9 cellular contexts compared by ENCODE assay signal in the genomic region with DNA sequence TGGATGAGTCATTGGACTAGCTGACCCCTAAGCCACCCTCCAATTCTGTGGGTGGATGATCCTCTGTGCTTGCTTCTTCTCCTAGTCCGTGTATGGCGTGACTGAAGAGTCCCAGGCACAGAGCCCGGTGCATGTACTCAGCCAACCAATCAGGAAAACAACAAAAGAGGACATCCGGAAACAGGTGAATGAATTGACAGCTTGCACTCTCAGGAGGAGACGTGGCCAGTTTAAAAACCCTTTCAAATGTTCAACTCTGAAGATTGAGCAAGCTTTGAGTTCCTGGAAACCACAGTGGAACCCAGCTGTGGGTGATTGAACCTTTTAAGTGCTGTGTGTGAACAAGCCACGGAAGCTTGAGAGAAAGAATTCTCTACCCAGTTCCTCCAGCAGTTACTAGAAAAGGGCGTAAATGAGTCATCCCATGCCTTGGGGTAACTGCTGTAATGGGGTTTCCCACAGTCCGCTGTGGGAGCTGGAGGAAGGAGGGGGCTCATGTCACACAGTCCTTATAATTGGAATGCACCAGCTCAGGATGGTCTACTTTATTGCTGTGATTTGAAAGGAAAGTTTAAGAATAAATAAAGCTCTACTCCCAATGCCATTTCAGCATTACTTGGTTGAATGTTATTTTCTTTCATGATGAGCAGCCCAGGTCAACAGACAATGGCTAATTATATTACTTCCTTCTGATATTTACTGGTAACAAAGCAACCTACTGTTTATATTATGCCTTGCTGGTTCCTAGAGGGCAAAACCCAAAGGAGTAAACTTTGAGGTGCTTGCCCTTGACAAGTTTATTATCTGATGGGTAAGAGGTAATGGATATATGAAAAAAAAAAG.
A peak's percentile ranks its signal among the peaks of the same experiment; 100 is the strongest.
DNase-seq lines count a peak whose midpoint lies in the region; ATAC-seq and TF ChIP-seq lines count a peak whose summit lies in the region.
"Had no signal": no experiment of that assay in that cellular context is flagged by ENCODE, and none has a peak within 500 bp of the region (broad histone marks: within the 10 kb centered on the region; RNA-seq: fewer than 3 reads in every experiment).

No MANE protein-coding gene starts in this region.

- no peaks in the 10 kb centered on the region for H3K27me3 ChIP-seq in KMS-11 (ENCODE audit: insufficient read depth, low read depth)
- peaks cover 19% of the 10 kb centered on the region for H3K27me3 ChIP-seq in fibroblast of lung (ENCODE audit: control insufficient read depth, insufficient read depth, low read length)

- H3K4me1 ChIP-seq in ES-I3 (ENCODE audit: insufficient read depth, low read length) = peaks cover 28% of the 10 kb centered on the region
- H3K4me1 ChIP-seq in KMS-11 (ENCODE audit: low read depth, poor library complexity, severe bottlenecking) = peaks cover 85% of the 10 kb centered on the region
- H3K4me1 ChIP-seq in fibroblast of lung (ENCODE audit: control insufficient read depth, extremely low read depth, insufficient read depth, low read length) = no peaks in the 10 kb centered on the region

- H3K79me2 ChIP-seq in KMS-11 (ENCODE audit: insufficient read depth, low read depth) (peaks cover 8% of the 10 kb centered on the region; the same call in 1 of the 2 replicates), fibroblast of lung (ENCODE audit: control insufficient read depth, insufficient read depth, low read length) (no peaks in the 10 kb centered on the region)

- H3K9me3 ChIP-seq in ES-I3 (ENCODE audit: control insufficient read depth, insufficient read depth, low read length) = no peaks in the 10 kb centered on the region
- no peaks in the 10 kb centered on the region for H3K9me3 ChIP-seq in fibroblast of lung (ENCODE audit: control insufficient read depth, insufficient read depth, low read depth, low read length)

- TF ChIP-seq CTCF in KMS-11 (conservative IDR thresholded peaks at IDR 0.05; ENCODE audit: low read depth, low read length) (no peak), fibroblast of lung (conservative IDR thresholded peaks at IDR 0.05 in 1 of 2, IDR thresholded peaks at IDR 0.05 in 1 of 2; ENCODE audit: low read depth in 1 of 2, low read length in 2 of 2) (no peak)
- TF ChIP-seq CTCF in activated CD8-positive, alpha-beta T cell treated with anti-CD3 and anti-CD28 coated beads for 36 hours (IDR thresholded peaks at IDR 0.05) = no peak

- H3K4me2 ChIP-seq in KMS-11 (peak overlapping the region; percentile 97), fibroblast of lung (ENCODE audit: extremely low read depth, insufficient read depth, low read length) (no peak overlapping the region)

- DNase-seq in activated CD8-positive, alpha-beta T cell treated with anti-CD3 and anti-CD28 coated beads for 36 hours = peak; percentile 93
- peak; percentile 39 to 88 for DNase-seq in fibroblast of lung (ENCODE audit: low read depth in 2 of 2)
- DNase-seq in stimulated activated CD4-positive, alpha-beta T cell treated with anti-CD3 and anti-CD28 coated beads, Interleukin-12 subunit alpha, Interleukin-12 subunit beta, amount 100 ng/mL, for 4 hours = peak; percentile 20
- DNase-seq in hippocampal formation (lab: John Stamatoyannopoulos, UW) = no peak
- DNase-seq in NCI-H187 (lab: John Stamatoyannopoulos, UW) = no peak

- peak; percentile 79 for ATAC-seq in GM21717 (IDR thresholded peaks at IDR 0.05; ENCODE audit: unreplicated experiment)
- peak; percentile 89 for ATAC-seq in activated CD8-positive, alpha-beta T cell treated with anti-CD3 and anti-CD28 coated beads for 36 hours

- H3K36me3 Mint-ChIP-seq in activated CD8-positive, alpha-beta T cell treated with anti-CD3 and anti-CD28 coated beads for 36 hours (ENCODE audit: low read depth) = no peaks in the 10 kb centered on the region

- H4K20me1 ChIP-seq in KMS-11 (ENCODE audit: insufficient read depth) (no peaks in the 10 kb centered on the region), fibroblast of lung (ENCODE audit: control insufficient read depth, extremely low read depth, insufficient read depth, low read length) (no peaks in the 10 kb centered on the region)

- peaks cover 39% of the 10 kb centered on the region for H3K4me1 Mint-ChIP-seq in activated CD8-positive, alpha-beta T cell treated with anti-CD3 and anti-CD28 coated beads for 36 hours (ENCODE audit: low read depth)

- peaks cover 19% of the 10 kb centered on the region for H3K27me3 Mint-ChIP-seq in activated CD8-positive, alpha-beta T cell treated with anti-CD3 and anti-CD28 coated beads for 36 hours

- no peak overlapping the region for H2AFZ ChIP-seq in KMS-11 (ENCODE audit: low read depth)
- no peak overlapping the region for H2AFZ ChIP-seq in fibroblast of lung (ENCODE audit: low read length)

- H3K27ac Mint-ChIP-seq in activated CD8-positive, alpha-beta T cell treated with anti-CD3 and anti-CD28 coated beads for 36 hours = peak overlapping the region; percentile 84

- H3K4me3 ChIP-seq in KMS-11 (IDR thresholded peaks at IDR 0.05; ENCODE audit: insufficient read depth, low read depth, low read length) (no peak overlapping the region), fibroblast of lung (replicated peaks in 1 of 4; ENCODE audit: control extremely low read depth in 1 of 4, insufficient read depth in 1 of 4, low read depth in 3 of 4, low read length in 4 of 4) (no peak overlapping the region)

- peak overlapping the region; percentile 100 for H3K27ac ChIP-seq in KMS-11
- no peak overlapping the region for H3K27ac ChIP-seq in fibroblast of lung (ENCODE audit: insufficient read depth, low read length)
- H3K27ac ChIP-seq: VCaP had no signal

- H3K36me3 ChIP-seq in ES-I3 (ENCODE audit: insufficient read depth, low read length) = no peaks in the 10 kb centered on the region
- no peaks in the 10 kb centered on the region for H3K36me3 ChIP-seq in KMS-11 (ENCODE audit: insufficient read depth)
- no peaks in the 10 kb centered on the region for H3K36me3 ChIP-seq in fibroblast of lung (ENCODE audit: control insufficient read depth, insufficient read depth, low read length)

- intact Hi-C loops in activated CD8-positive, alpha-beta T cell treated with anti-CD3 and anti-CD28 coated beads for 36 hours (cut with micrococcal nuclease) = loop anchor here (5.0 kb wide), 1 partner anchor 35 kb away; no protein-coding TSS in a partner anchor

- H3K9ac ChIP-seq in ES-I3 (ENCODE audit: low read depth, low read length) = peak overlapping the region; percentile 16; the same call in 1 of the 2 replicates
- H3K9ac ChIP-seq in KMS-11 = peak overlapping the region; percentile 96
- H3K9ac ChIP-seq in fibroblast of lung (ENCODE audit: insufficient read depth, low read length) = no peak overlapping the region

- H3K4me3 Mint-ChIP-seq in activated CD8-positive, alpha-beta T cell treated with anti-CD3 and anti-CD28 coated beads for 36 hours = peak overlapping the region; percentile 37

- POLR2A ChIA-PET in activated CD8-positive, alpha-beta T cell treated with anti-CD3 and anti-CD28 coated beads for 36 hours (lab: Charles Lee) = interaction anchor here (0.8 to 1.5 kb wide), 6 partner anchors 9 to 33 kb away, joined by 3 to 5 read pairs (median 3); no protein-coding TSS in a partner anchor

- CTCF ChIA-PET in activated CD8-positive, alpha-beta T cell treated with anti-CD3 and anti-CD28 coated beads for 36 hours (lab: Charles Lee) = interaction anchor here (0.6 to 2.0 kb wide), 9 partner anchors 9 to 454 kb away, joined by 3 to 9 read pairs (median 4); no protein-coding TSS in a partner anchor

- H3K9me3 Mint-ChIP-seq in activated CD8-positive, alpha-beta T cell treated with anti-CD3 and anti-CD28 coated beads for 36 hours = no peaks in the 10 kb centered on the region

Comparison
In these comparisons a context has a peak if more than half of its experiments do, and no peak if none do; other contexts are left out.
1. DNase-seq: peak in activated CD8-positive, alpha-beta T cell treated with anti-CD3 and anti-CD28 coated beads for 36 hours (single experiment), fibroblast of lung (2 of 2) and stimulated activated CD4-positive, alpha-beta T cell treated with anti-CD3 and anti-CD28 coated beads, Interleukin-12 subunit alpha, Interleukin-12 subunit beta, amount 100 ng/mL, for 4 hours (single experiment); none in hippocampal formation (0 of 2) and NCI-H187 (0 of 2).